Comparison of ENCODE assay signal across 20 cellular contexts in the genomic region with DNA sequence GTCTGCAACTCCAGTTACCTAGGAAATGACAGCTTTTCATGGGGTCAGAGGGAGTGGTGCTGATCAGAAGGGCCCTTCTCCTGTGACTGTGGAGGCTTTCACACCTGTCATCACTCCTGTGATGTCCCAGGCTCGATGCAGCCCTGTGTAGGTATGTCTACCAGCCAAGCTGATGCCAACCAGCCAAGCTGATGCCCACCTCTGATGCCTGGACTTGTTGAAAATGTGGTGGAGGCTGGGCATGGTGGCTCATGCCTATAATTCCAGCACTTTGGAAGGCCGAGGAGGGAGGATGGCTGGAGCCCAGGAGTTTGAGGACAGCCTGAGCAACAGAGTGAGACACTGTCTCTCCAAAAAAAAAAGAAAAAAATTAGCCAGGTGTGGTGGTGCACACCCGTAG.
"Had no signal": no experiment of that assay in that cellular context is flagged by ENCODE, and none has a peak within 500 bp of the region (broad histone marks: within the 10 kb centered on the region; RNA-seq: fewer than 3 reads in every experiment).

No MANE protein-coding gene starts in this region.

- H3K27ac ChIP-seq: gastrocnemius medialis, left ventricle myocardium inferior, lower lobe of right lung, right atrium auricular region, thoracic aorta, transverse colon had no signal

- DNase-seq: effector memory CD4-positive, alpha-beta T cell; gastrocnemius medialis; glutamatergic neuron; immature natural killer cell; kidney; left cardiac atrium; left ventricle myocardium inferior; lower lobe of right lung; natural killer cell; posterior cingulate gyrus; small intestine; stimulated activated CD4-positive, alpha-beta T cell treated with anti-CD3 and anti-CD28 coated beads, Interleukin-12 subunit alpha, Interleukin-12 subunit beta, amount 100 ng/mL, for 4 hours; stimulated activated naive CD4-positive, alpha-beta T cell; stomach; substantia nigra; transverse colon had no signal

- H3K9me3 ChIP-seq: esophagus muscularis mucosa, gastrocnemius medialis, left ventricle myocardium inferior, lower lobe of right lung, right atrium auricular region, stomach, thoracic aorta, transverse colon had no signal

- H3K4me3 ChIP-seq: esophagus muscularis mucosa, gastrocnemius medialis, left ventricle myocardium inferior, lower lobe of right lung, right atrium auricular region, stomach, thoracic aorta, transverse colon had no signal

- H3K36me3 ChIP-seq: esophagus muscularis mucosa, gastrocnemius medialis, left ventricle myocardium inferior, lower lobe of right lung, right atrium auricular region, stomach, thoracic aorta, transverse colon had no signal

- FAIRE-seq: endometrium, kidney, small intestine had no signal

- H3K27me3 ChIP-seq: esophagus muscularis mucosa, gastrocnemius medialis, right atrium auricular region, stomach, transverse colon had no signal

- ATAC-seq: gastrocnemius medialis, left cardiac atrium, lower lobe of right lung, natural killer cell had no signal
